In genomic region chr3:4720316-4721075, GRCh38 we compare ENCODE assay signal across 1 cellular context.
TF ChIP-seq lines count a peak whose summit lies in the region.

No MANE protein-coding gene starts in this region.

TF ChIP-seq in HepG2, 621 proteins besides CTCF, POLR2A, EP300 and RAD21 (continued from another document and continues in another):
- TF ChIP-seq SIX1 (CRISPR knock-in tag; IDR thresholded peaks at IDR 0.05; ENCODE audit: borderline replicate concordance), result peak; percentile 78
- TF ChIP-seq MBD4 (IDR thresholded peaks at IDR 0.05; ENCODE audit: borderline replicate concordance, low read length), result no peak
- TF ChIP-seq ZNF326 (CRISPR knock-in tag; IDR thresholded peaks at IDR 0.05; ENCODE audit: borderline replicate concordance), result no peak
- 0 out of 2 replicates have a peak, but pooled peaks have one; percentile 29 for TF ChIP-seq MEF2D (CRISPR knock-in tag; IDR thresholded peaks at IDR 0.05)
- TF ChIP-seq SRF (IDR thresholded peaks at IDR 0.05; ENCODE audit: low read depth, low read length), result no peak
- TF ChIP-seq FOXP4 (CRISPR knock-in tag; IDR thresholded peaks at IDR 0.05), result peak; percentile 72
- peak; percentile 62; the same call in 1 of the 2 replicates for TF ChIP-seq ZSCAN9 (CRISPR knock-in tag; IDR thresholded peaks at IDR 0.05; ENCODE audit: borderline replicate concordance)
- peak; percentile 39; the same call in 1 of the 2 replicates for TF ChIP-seq MTF2 (CRISPR knock-in tag; IDR thresholded peaks at IDR 0.05; ENCODE audit: borderline replicate concordance)
- TF ChIP-seq GATAD2A (CRISPR knock-in tag; IDR thresholded peaks at IDR 0.05), result peak; percentile 88
- no peak for TF ChIP-seq YY1 (IDR thresholded peaks at IDR 0.05; ENCODE audit: insufficient read depth, insufficient replicate concordance, low read depth, low read length)
- TF ChIP-seq NR2F6 (IDR thresholded peaks at IDR 0.05), result 0 out of 2 replicates have a peak, but pooled peaks have one; percentile 25
- peak; percentile 73 for TF ChIP-seq NR2F6 (CRISPR knock-in tag; IDR thresholded peaks at IDR 0.05)
- peak in 1 of 2 experiments; percentile 66; a peak in 2 of 4 replicates for TF ChIP-seq KLF16 (CRISPR knock-in tag; IDR thresholded peaks at IDR 0.05)
- 0 out of 2 replicates have a peak, but pooled peaks have one; percentile 34 for TF ChIP-seq ZFP1 (CRISPR knock-in tag; IDR thresholded peaks at IDR 0.05)
- peak; percentile 24; the same call in 1 of the 3 replicates for TF ChIP-seq MXI1 (IDR thresholded peaks at IDR 0.05; ENCODE audit: borderline replicate concordance, low read depth, low read length)
- peak; percentile 71 for TF ChIP-seq FOXA3 (CRISPR knock-in tag; IDR thresholded peaks at IDR 0.05)
- 0 out of 2 replicates have a peak, but pooled peaks have one; percentile 22 for TF ChIP-seq ZNF574 (CRISPR knock-in tag; IDR thresholded peaks at IDR 0.05)
- TF ChIP-seq ATM (IDR thresholded peaks at IDR 0.05; ENCODE audit: borderline replicate concordance), result no peak
- TF ChIP-seq ZNF12 (CRISPR knock-in tag; IDR thresholded peaks at IDR 0.05), result peak; percentile 50; the same call in 1 of the 2 replicates
- peak; percentile 89 for TF ChIP-seq MIXL1 (CRISPR knock-in tag; IDR thresholded peaks at IDR 0.05)
- TF ChIP-seq FOXK1 (CRISPR knock-in tag; IDR thresholded peaks at IDR 0.05; ENCODE audit: borderline replicate concordance, low read depth), result peak; percentile 67; the same call in 1 of the 2 replicates
- peak; percentile 26; the same call in 1 of the 2 replicates for TF ChIP-seq ATF1 (CRISPR knock-in tag; IDR thresholded peaks at IDR 0.05)
- no peak for TF ChIP-seq ZBTB10 (CRISPR knock-in tag; IDR thresholded peaks at IDR 0.05; ENCODE audit: borderline replicate concordance)
- peak; percentile 79; the same call in 1 of the 2 replicates for TF ChIP-seq IRF2 (CRISPR knock-in tag; IDR thresholded peaks at IDR 0.05)
- 0 out of 2 replicates have a peak, but pooled peaks have one; percentile 40 for TF ChIP-seq HOXA5 (CRISPR knock-in tag; IDR thresholded peaks at IDR 0.05)
- TF ChIP-seq SOX6 (IDR thresholded peaks at IDR 0.05), result no peak
- TF ChIP-seq SOX6 (CRISPR knock-in tag; IDR thresholded peaks at IDR 0.05), result peak; percentile 71
- 0 out of 2 replicates have a peak, but pooled peaks have one; percentile 38 for TF ChIP-seq ZNF772 (CRISPR knock-in tag; IDR thresholded peaks at IDR 0.05)
- TF ChIP-seq STAT5B (CRISPR knock-in tag; IDR thresholded peaks at IDR 0.05), result no peak
- TF ChIP-seq PAXIP1 (CRISPR knock-in tag; conservative IDR thresholded peaks at IDR 0.05), result peak; percentile 52
- 0 out of 2 replicates have a peak, but pooled peaks have one; percentile 50 for TF ChIP-seq RORA (CRISPR knock-in tag; IDR thresholded peaks at IDR 0.05)
- peak; percentile 91 for TF ChIP-seq ZNF740 (CRISPR knock-in tag; IDR thresholded peaks at IDR 0.05)
- TF ChIP-seq BRCA1 (CRISPR knock-in tag; IDR thresholded peaks at IDR 0.05), result 0 out of 2 replicates have a peak, but pooled peaks have one; percentile 33
- TF ChIP-seq ZNF607 (CRISPR knock-in tag; IDR thresholded peaks at IDR 0.05; ENCODE audit: borderline replicate concordance), result 0 out of 2 replicates have a peak, but pooled peaks have one; percentile 28
- peak; percentile 91 for TF ChIP-seq BCL6 (CRISPR knock-in tag; IDR thresholded peaks at IDR 0.05)
- TF ChIP-seq ZNF281 (CRISPR knock-in tag; IDR thresholded peaks at IDR 0.05; ENCODE audit: borderline replicate concordance), result peak; percentile 56; the same call in 1 of the 2 replicates
- TF ChIP-seq YEATS2 (CRISPR knock-in tag; IDR thresholded peaks at IDR 0.05; ENCODE audit: borderline replicate concordance), result peak; percentile 57; the same call in 1 of the 2 replicates
- TF ChIP-seq AHDC1 (CRISPR knock-in tag; IDR thresholded peaks at IDR 0.05; ENCODE audit: borderline replicate concordance), result peak; percentile 66; the same call in 1 of the 2 replicates
- peak; percentile 55; the same call in 1 of the 2 replicates for TF ChIP-seq ELF3 (CRISPR knock-in tag; IDR thresholded peaks at IDR 0.05)
